In the genomic region with DNA sequence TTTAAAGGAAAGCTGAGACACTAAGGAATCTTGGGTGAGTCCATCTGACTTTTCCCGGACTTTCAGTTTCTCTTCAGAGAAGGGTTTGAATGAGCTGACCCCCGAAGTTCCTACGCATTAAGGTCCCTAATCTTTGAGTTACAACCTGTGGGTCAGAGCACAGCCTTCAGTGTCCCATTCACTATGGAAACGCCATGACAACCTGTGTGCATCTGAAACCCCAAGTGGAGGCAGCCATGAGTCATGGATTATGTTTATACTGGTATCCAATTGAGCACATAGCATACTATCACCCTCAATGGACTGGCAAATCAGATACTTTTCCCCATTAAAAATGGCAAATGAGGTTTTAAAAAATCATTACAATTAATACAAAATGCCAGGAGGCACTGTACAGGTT, we compare ENCODE assay signal across 16 cellular contexts. TPM values are rescaled to one million over a fixed set of nuclear protein-coding genes. Genes with fewer than 3 reads are reported as not detected.
DNase-seq lines count a peak whose midpoint lies in the region; ATAC-seq and TF ChIP-seq lines count a peak whose summit lies in the region.
"Had no signal": no experiment of that assay in that cellular context is flagged by ENCODE, and none has a peak within 500 bp of the region (broad histone marks: within the 10 kb centered on the region; RNA-seq: fewer than 3 reads in every experiment).

No MANE protein-coding gene starts in this region.

- H4K20me1 ChIP-seq in GM23338 (replicated peaks; ENCODE audit: insufficient read depth) = no peaks in the 10 kb centered on the region

- no peaks in the 10 kb centered on the region for H3K36me3 Mint-ChIP-seq in GM23338 (ENCODE audit: low read depth)
- H3K36me3 Mint-ChIP-seq in activated CD8-positive, alpha-beta T cell treated with anti-CD3 and anti-CD28 coated beads, Interleukin-2, amount 10 ng/mL, durations not matched to agents 7 days and 5 days (ENCODE audit: low read depth) = no peaks in the 10 kb centered on the region

- H3K27ac ChIP-seq in GM23338 (ENCODE audit: low read depth) = no peak overlapping the region
- no peak overlapping the region for H3K27ac ChIP-seq in thyroid gland
- H3K27ac ChIP-seq: 22Rv1, parathyroid adenoma, tibial nerve had no signal

- no peaks in the 10 kb centered on the region for H3K27me3 ChIP-seq in GM23338 (ENCODE audit: insufficient read depth)
- H3K27me3 ChIP-seq in thyroid gland = no peaks in the 10 kb centered on the region
- H3K27me3 ChIP-seq: gastrocnemius medialis, tibial nerve had no signal

- WGBS in thyroid gland, 2 donors = 94 to 95% methylated on average over 4 of the region's 4 CpGs

- no peak for TF ChIP-seq POLR2A in thyroid gland (IDR thresholded peaks at IDR 0.05)

- H3K4me3 ChIP-seq in GM23338 (no peak overlapping the region), thyroid gland (replicated peaks in 1 of 3) (no peak overlapping the region)
- H3K4me3 ChIP-seq: gastrocnemius medialis, lung, tibial nerve had no signal

- no peaks in the 10 kb centered on the region for H3K9me3 ChIP-seq in thyroid gland
- H3K9me3 ChIP-seq: gastrocnemius medialis, tibial nerve had no signal

- H3K4me3 Mint-ChIP-seq in GM23338 = no peak overlapping the region
- no peak overlapping the region for H3K4me3 Mint-ChIP-seq in activated CD8-positive, alpha-beta T cell treated with anti-CD3 and anti-CD28 coated beads, Interleukin-2, amount 10 ng/mL, durations not matched to agents 7 days and 5 days
- H3K4me3 Mint-ChIP-seq: central memory CD8-positive, alpha-beta T cell had no signal

- no peak overlapping the region for H3K27ac Mint-ChIP-seq in GM23338
- H3K27ac Mint-ChIP-seq in activated CD8-positive, alpha-beta T cell treated with anti-CD3 and anti-CD28 coated beads, Interleukin-2, amount 10 ng/mL, durations not matched to agents 7 days and 5 days = no peak overlapping the region

- H2AFZ ChIP-seq in GM23338 = 0 out of 2 replicates have a peak overlapping the region, but pooled peaks have one; percentile 44
- H2AFZ ChIP-seq: parathyroid adenoma had no signal

- H3K4me1 ChIP-seq in GM23338 (ENCODE audit: insufficient read depth) = peaks cover 18% of the 10 kb centered on the region
- H3K4me1 ChIP-seq in thyroid gland = no peaks in the 10 kb centered on the region
- H3K4me1 ChIP-seq: parathyroid adenoma had no signal

- TF ChIP-seq CTCF in GM23338 (conservative IDR thresholded peaks at IDR 0.05; ENCODE audit: low read depth in 2 of 2) (no peak), thyroid gland (IDR thresholded peaks at IDR 0.05) (no peak)

- CTCF ChIA-PET in activated CD8-positive, alpha-beta T cell treated with anti-CD3 and anti-CD28 coated beads, Interleukin-2, amount 10 ng/mL, durations not matched to agents 7 days and 5 days (lab: Charles Lee) = interaction anchor here (0.7 to 5.2 kb wide), 4 partner anchors 11 to 30 kb away, joined by 3 to 76 read pairs (median 8); a partner anchor contains a TSS
- CTCF ChIA-PET in HEK293T (lab: Yijun Ruan, JAX) = interaction anchor here (2.0 to 5.5 kb wide), 4 partner anchors 11 to 52 kb away, joined by 5 to 46 read pairs (median 12); a partner anchor contains a TSS

- H3K79me2 ChIP-seq in GM23338 (replicated peaks; ENCODE audit: insufficient read depth) = no peaks in the 10 kb centered on the region
- H3K79me2 ChIP-seq: parathyroid adenoma had no signal

- POLR2A ChIA-PET in activated CD8-positive, alpha-beta T cell treated with anti-CD3 and anti-CD28 coated beads, Interleukin-2, amount 10 ng/mL, durations not matched to agents 7 days and 5 days (lab: Charles Lee) = no interaction called here
- POLR2A ChIA-PET in HEK293T (lab: Yijun Ruan, JAX) = interaction anchor here (1.9 kb wide), 1 partner anchor 251 kb away, joined by 5 read pairs; no protein-coding TSS in a partner anchor

- DNase-seq in DMS 273 (lab: John Stamatoyannopoulos, UW; ENCODE audit: unreplicated experiment) (peak; percentile 34), DMS 273 treated with DMSO at 0.1 percent for 48 hours (lab: John Stamatoyannopoulos, UW) (no peak), GM23338 (ENCODE audit: low spot score) (no peak), iris pigment epithelial cell (ENCODE audit: low read depth) (peak; percentile 88), HEK293T (ENCODE audit: extremely low spot score) (no peak), thyroid gland (no peak), ureter (ENCODE audit: low spot score) (no peak)
- no peak for DNase-seq in activated CD8-positive, alpha-beta T cell treated with anti-CD3 and anti-CD28 coated beads, Interleukin-2, amount 10 ng/mL, durations not matched to agents 7 days and 5 days
- DNase-seq: gastrocnemius medialis, Karpas-422, NCI-H748 treated with DMSO at 0.1 percent for 48 hours had no signal

- intact Hi-C loops in thyroid gland (cut with DNase I) = no loop called here

- H3K9me3 Mint-ChIP-seq in GM23338 = no peaks in the 10 kb centered on the region
- no peaks in the 10 kb centered on the region for H3K9me3 Mint-ChIP-seq in activated CD8-positive, alpha-beta T cell treated with anti-CD3 and anti-CD28 coated beads, Interleukin-2, amount 10 ng/mL, durations not matched to agents 7 days and 5 days (ENCODE audit: insufficient read depth)
- H3K9me3 Mint-ChIP-seq: central memory CD8-positive, alpha-beta T cell had no signal

- no peaks in the 10 kb centered on the region; the same call in 1 of the 2 replicates for H3K9me2 ChIP-seq in GM23338 (ENCODE audit: insufficient read depth)

- H3K36me3 ChIP-seq in GM23338 (ENCODE audit: insufficient read depth) = no peaks in the 10 kb centered on the region
- no peaks in the 10 kb centered on the region for H3K36me3 ChIP-seq in thyroid gland
- H3K36me3 ChIP-seq: gastrocnemius medialis, tibial nerve had no signal

- peaks cover 31% of the 10 kb centered on the region for H3K4me1 Mint-ChIP-seq in GM23338
- H3K4me1 Mint-ChIP-seq in activated CD8-positive, alpha-beta T cell treated with anti-CD3 and anti-CD28 coated beads, Interleukin-2, amount 10 ng/mL, durations not matched to agents 7 days and 5 days (ENCODE audit: low read depth) = peaks cover 6% of the 10 kb centered on the region
- H3K4me1 Mint-ChIP-seq: central memory CD8-positive, alpha-beta T cell had no signal

- peaks cover 1% of the 10 kb centered on the region for H3K27me3 Mint-ChIP-seq in GM23338 (ENCODE audit: insufficient read depth, low read depth, poor library complexity)
- H3K27me3 Mint-ChIP-seq in activated CD8-positive, alpha-beta T cell treated with anti-CD3 and anti-CD28 coated beads, Interleukin-2, amount 10 ng/mL, durations not matched to agents 7 days and 5 days (ENCODE audit: low read depth) = peaks cover 7% of the 10 kb centered on the region
- H3K27me3 Mint-ChIP-seq: central memory CD8-positive, alpha-beta T cell had no signal

- H3F3A ChIP-seq in GM23338 (replicated peaks; ENCODE audit: low read depth) = no peaks in the 10 kb centered on the region

- no peak for ATAC-seq in GM23338
- peak; percentile 71 for ATAC-seq in activated CD8-positive, alpha-beta T cell treated with anti-CD3 and anti-CD28 coated beads, Interleukin-2, amount 10 ng/mL, durations not matched to agents 7 days and 5 days
- ATAC-seq: gastrocnemius medialis had no signal

- no peak overlapping the region for H3K4me2 ChIP-seq in GM23338

TF ChIP-seq in HEK293T, 16 proteins besides CTCF, POLR2A, EP300 and RAD21:
- TF ChIP-seq ARNT (IDR thresholded peaks at IDR 0.05) = no peak
- TF ChIP-seq FOXM1 (IDR thresholded peaks at IDR 0.05; ENCODE audit: borderline replicate concordance) = no peak
- TF ChIP-seq ELF4 (IDR thresholded peaks at IDR 0.05) = no peak
- no peak for TF ChIP-seq CTBP1 (IDR thresholded peaks at IDR 0.05; ENCODE audit: borderline replicate concordance)
- TF ChIP-seq BHLHE40 (IDR thresholded peaks at IDR 0.05; ENCODE audit: borderline replicate concordance) = no peak
- TF ChIP-seq SP1 (IDR thresholded peaks at IDR 0.05) = no peak
- no peak for TF ChIP-seq NFRKB (IDR thresholded peaks at IDR 0.05)
- TF ChIP-seq LEF1 (IDR thresholded peaks at IDR 0.05; ENCODE audit: borderline replicate concordance) = no peak
- no peak for TF ChIP-seq L3MBTL2 (conservative IDR thresholded peaks at IDR 0.05)
- no peak for TF ChIP-seq SUZ12 (IDR thresholded peaks at IDR 0.05)
- no peak for TF ChIP-seq FOXK2 (IDR thresholded peaks at IDR 0.05)

RNA-seq across cellular contexts. Expression of a gene that starts 11.4 kb away (rescaled TPM):
- 0.12 and 0.17 TPM in 2 replicates for total RNA-seq in GM23338 (2014; rRNA removed; shearing (Covaris generic))
- polyA plus RNA-seq in GM23338 (2016; fragmentation: Nextera tagmentation; extraction: Ambion mirVana) = 0.03 TPM in 2 replicates
- under 1 TPM; 0.13 to 0.26 TPM for total RNA-seq in activated CD8-positive, alpha-beta T cell treated with anti-CD3 and anti-CD28 coated beads, Interleukin-2, amount 10 ng/mL, durations not matched to agents 7 days and 5 days
- total RNA-seq in thyroid gland = 1 to 10 TPM in 3 of 4 donors, under 1 TPM in 1; 0.94 to 1.8 (median 1.1) TPM
- total RNA-seq in ureter = 1.3 TPM

RNA-seq across cellular contexts. Expression of a gene that starts 25.9 kb away (rescaled TPM):
- 50.4 and 66.0 TPM in 2 replicates for total RNA-seq in GM23338 (2014; rRNA removed; shearing (Covaris generic))
- 27.6 and 34.8 TPM in 2 replicates for polyA plus RNA-seq in GM23338 (2016; fragmentation: Nextera tagmentation; extraction: Ambion mirVana)
- total RNA-seq in activated CD8-positive, alpha-beta T cell treated with anti-CD3 and anti-CD28 coated beads, Interleukin-2, amount 10 ng/mL, durations not matched to agents 7 days and 5 days = 10 to 100 TPM; 48.2 to 49.6 TPM
- total RNA-seq in thyroid gland = 10 to 100 TPM; 70.6 to 99.9 (median 84.1) TPM
- total RNA-seq in ureter = 33.5 TPM

Comparison
In these comparisons a context has a peak if more than half of its experiments do, and no peak if none do; other contexts are left out.
1. DNase-seq: peak in DMS 273 (single experiment) and iris pigment epithelial cell (single experiment); none in DMS 273 treated with DMSO at 0.1 percent for 48 hours (single experiment), GM23338 (single experiment), activated CD8-positive, alpha-beta T cell treated with anti-CD3 and anti-CD28 coated beads, Interleukin-2, amount 10 ng/mL, durations not matched to agents 7 days and 5 days (single experiment), HEK293T (single experiment), thyroid gland (0 of 2) and ureter (single experiment).